Comparison of ENCODE assay signal across 29 cellular contexts in genomic region chr12:124835652-124836410, GRCh38. TPM values are rescaled to one million over a fixed set of nuclear protein-coding genes. Genes with fewer than 3 reads are reported as not detected.
DNase-seq lines count a peak whose midpoint lies in the region; ATAC-seq and TF ChIP-seq lines count a peak whose summit lies in the region.
"Had no signal": no experiment of that assay in that cellular context is flagged by ENCODE, and none has a peak within 500 bp of the region (broad histone marks: within the 10 kb centered on the region; RNA-seq: fewer than 3 reads in every experiment).

No MANE protein-coding gene starts in this region.

- POLR2A ChIA-PET in Panc1 (lab: Charles Lee) (interaction anchor here (0.6 kb wide), 1 partner anchor 13 kb away, joined by 3 read pairs; no protein-coding TSS in a partner anchor), A673 (lab: Charles Lee; ENCODE audit: low non-redundant PET) (no interaction called here)

- H2BK5ac ChIP-seq in mesenchymal stem cell (ENCODE audit: low read depth, low read length, poor library complexity, severe bottlenecking): no peak overlapping the region

- H2AK5ac ChIP-seq in mesenchymal stem cell (ENCODE audit: low read length, severe bottlenecking): peak overlapping the region; percentile 39

- peak overlapping the region in 1 of 2 experiments; percentile 23 for H3K14ac ChIP-seq in mesenchymal stem cell (ENCODE audit: low read length in 2 of 2)

- no peak overlapping the region for H3K4me3 Mint-ChIP-seq in stimulated activated memory B cell treated with anti-CD40 and anti-IgM and Interleukin-4, amounts not matched to agents 10 μg/mL and 1 μg/mL and 100 μg/mL, for 72 hours
- H3K4me3 Mint-ChIP-seq: activated CD4-positive, alpha-beta memory T cell treated with anti-CD3 and anti-CD28 coated beads, Interleukin-2, amount 10 ng/mL, durations not matched to agents 7 days and 5 days; activated naive CD8-positive, alpha-beta T cell treated with anti-CD3 and anti-CD28 coated beads, Interleukin-2, amount 10 ng/mL, durations not matched to agents 7 days and 5 days; mesothelial cell of epicardium; naive thymus-derived CD8-positive, alpha-beta T cell had no signal

- H2BK120ac ChIP-seq in mesenchymal stem cell (ENCODE audit: low read depth, low read length): no peak overlapping the region

- no peak overlapping the region for H2AFZ ChIP-seq in mesenchymal stem cell (ENCODE audit: low read depth, low read length)

- H3K36me3 ChIP-seq in Panc1 (ENCODE audit: control insufficient read depth, insufficient read depth, low read length): no peaks in the 10 kb centered on the region
- peaks cover 0 to 5% of the 10 kb centered on the region in 2 experiments for H3K36me3 ChIP-seq in mesenchymal stem cell (ENCODE audit: control insufficient read depth in 1 of 2, insufficient read depth in 2 of 2, low read depth in 1 of 2, low read length in 2 of 2)
- H3K36me3 ChIP-seq in A673 (ENCODE audit: insufficient read depth, low read length, poor library complexity, severe bottlenecking): no peaks in the 10 kb centered on the region
- H3K36me3 ChIP-seq: gastrocnemius medialis, left ventricle myocardium inferior, ovary, spleen, vagina had no signal

- in situ Hi-C loops in Panc1 (cut with HindIII; ENCODE audit: low pct_unique_long_range_greater_than_20kb, low sequenced_read_pairs): no loop called here

- H3K9me3 ChIP-seq in Panc1 (ENCODE audit: control insufficient read depth, insufficient read depth, low read depth, low read length): no peaks in the 10 kb centered on the region
- no peaks in the 10 kb centered on the region for H3K9me3 ChIP-seq in mesenchymal stem cell (ENCODE audit: control insufficient read depth, low read length)
- no peaks in the 10 kb centered on the region for H3K9me3 ChIP-seq in A673 (ENCODE audit: low read depth, low read length, poor library complexity, severe bottlenecking)
- H3K9me3 ChIP-seq: gastrocnemius medialis, left ventricle myocardium inferior, ovary, spleen, testis, vagina had no signal

- peak; percentile 62 for DNase-seq in EL
- no peak for DNase-seq in Panc1 (ENCODE audit: low read depth, low spot score)
- DNase-seq in dorsolateral prefrontal cortex: peak in 1 of 10 donors; percentile 56
- DNase-seq in mesenchymal stem cell: no peak
- no peak for DNase-seq in NK-92 treated with Interleukin-12 subunit alpha and Interleukin-12 subunit beta, amount 100 ng/mL, for 24 hours (lab: John Stamatoyannopoulos, UW)
- no peak for DNase-seq in MV-4-11 (lab: John Stamatoyannopoulos, UW)
- DNase-seq in A673 (ENCODE audit: low spot score): no peak
- DNase-seq: activated CD4-positive, alpha-beta memory T cell treated with anti-CD3 and anti-CD28 coated beads, Interleukin-2, amount 10 ng/mL, durations not matched to agents 7 days and 5 days; activated CD4-positive, CD25-positive, alpha-beta regulatory T cell treated with anti-CD3 and anti-CD28 coated beads, Interleukin-2, amount 50 U/mL, for 72 hours; activated naive CD8-positive, alpha-beta T cell treated with anti-CD3 and anti-CD28 coated beads, Interleukin-2, amount 10 ng/mL, durations not matched to agents 7 days and 5 days; Calu3; cerebellar nuclear complex; HCEC 1CT; hippocampal formation; left ventricle myocardium inferior; naive thymus-derived CD8-positive, alpha-beta T cell; NCI-H187; NCI-H748 treated with DMSO at 0.1 percent for 48 hours; ovary; spleen; stimulated activated CD4-positive, alpha-beta T cell treated with anti-CD3 and anti-CD28 coated beads, Interleukin-4, amount 100 ng/mL, for 24 hours; stimulated activated naive CD4-positive, alpha-beta T cell treated with Interleukin-2 at 50 U/mL for 16 hours had no signal

- H3K9me3 Mint-ChIP-seq in stimulated activated memory B cell treated with anti-CD40 and anti-IgM and Interleukin-4, amounts not matched to agents 10 μg/mL and 1 μg/mL and 100 μg/mL, for 72 hours: no peaks in the 10 kb centered on the region
- H3K9me3 Mint-ChIP-seq: activated CD4-positive, alpha-beta memory T cell treated with anti-CD3 and anti-CD28 coated beads, Interleukin-2, amount 10 ng/mL, durations not matched to agents 7 days and 5 days; activated naive CD8-positive, alpha-beta T cell treated with anti-CD3 and anti-CD28 coated beads, Interleukin-2, amount 10 ng/mL, durations not matched to agents 7 days and 5 days; mesothelial cell of epicardium; naive thymus-derived CD8-positive, alpha-beta T cell had no signal

- peak overlapping the region; percentile 56 for H4K8ac ChIP-seq in mesenchymal stem cell (ENCODE audit: low read length)

- H2BK15ac ChIP-seq in mesenchymal stem cell (ENCODE audit: low read depth, poor library complexity, severe bottlenecking): no peak overlapping the region

- ATAC-seq in Panc1: no peak
- ATAC-seq in stimulated activated memory B cell treated with anti-CD40 and anti-IgM and Interleukin-4, amounts not matched to agents 10 μg/mL and 1 μg/mL and 100 μg/mL, for 72 hours: no peak
- ATAC-seq: esophagus mucosa; gastrocnemius medialis; naive thymus-derived CD8-positive, alpha-beta T cell had no signal

- peaks cover 6% of the 10 kb centered on the region for H3K4me1 Mint-ChIP-seq in stimulated activated memory B cell treated with anti-CD40 and anti-IgM and Interleukin-4, amounts not matched to agents 10 μg/mL and 1 μg/mL and 100 μg/mL, for 72 hours
- H3K4me1 Mint-ChIP-seq: activated CD4-positive, alpha-beta memory T cell treated with anti-CD3 and anti-CD28 coated beads, Interleukin-2, amount 10 ng/mL, durations not matched to agents 7 days and 5 days had no signal

- CTCF ChIA-PET in Panc1 (lab: Charles Lee) (no interaction called here), A673 (lab: Charles Lee) (no interaction called here)

- H3K27ac ChIP-seq in Panc1 (ENCODE audit: low read length) (peak overlapping the region; percentile 64), dorsolateral prefrontal cortex (peak overlapping the region in 35 of 59 donors; percentile 3 to 93 (median 44)), mesenchymal stem cell (ENCODE audit: low read length, poor library complexity, severe bottlenecking) (no peak overlapping the region), A673 (ENCODE audit: low read depth, low read length, poor library complexity, severe bottlenecking) (no peak overlapping the region)
- H3K27ac ChIP-seq: BLaER1, spleen, vagina had no signal

- 91% methylated on average over 17 of the region's 17 CpGs for WGBS in mesenchymal stem cell

- peaks cover 12% of the 10 kb centered on the region for H3K79me1 ChIP-seq in mesenchymal stem cell (replicated peaks; ENCODE audit: low read length, poor library complexity, severe bottlenecking)

- peak overlapping the region in 1 of 2 experiments; percentile 43 for H2BK12ac ChIP-seq in mesenchymal stem cell (ENCODE audit: low read length in 2 of 2)

- TF ChIP-seq CTCF in Panc1 (IDR thresholded peaks at IDR 0.05) (no peak), dorsolateral prefrontal cortex (IDR thresholded peaks at IDR 0.05 in 54 of 56, conservative IDR thresholded peaks at IDR 0.05 in 2 of 56; ENCODE audit: low read depth in 1 of 56, partially characterized antibody in 56 of 56) (no peak), A673 (conservative IDR thresholded peaks at IDR 0.05; ENCODE audit: low read depth, low read length) (no peak)

- peaks cover 10% of the 10 kb centered on the region for H3K36me3 Mint-ChIP-seq in stimulated activated memory B cell treated with anti-CD40 and anti-IgM and Interleukin-4, amounts not matched to agents 10 μg/mL and 1 μg/mL and 100 μg/mL, for 72 hours
- H3K36me3 Mint-ChIP-seq: mesothelial cell of epicardium; naive thymus-derived CD8-positive, alpha-beta T cell had no signal

- no peaks in the 10 kb centered on the region for H3K27me3 ChIP-seq in Panc1 (ENCODE audit: control insufficient read depth, insufficient read depth, low read length)
- H3K27me3 ChIP-seq in dorsolateral prefrontal cortex: no peaks in the 10 kb centered on the region
- H3K27me3 ChIP-seq in mesenchymal stem cell (ENCODE audit: control insufficient read depth in 1 of 2, insufficient read depth in 1 of 2, low read length in 2 of 2): no peaks in the 10 kb centered on the region
- H3K27me3 ChIP-seq in A673 (replicated peaks; ENCODE audit: insufficient read depth, low read depth, low read length, poor library complexity): no peaks in the 10 kb centered on the region
- H3K27me3 ChIP-seq: BLaER1, gastrocnemius medialis, ovary, spleen, testis, vagina had no signal

- H3K4ac ChIP-seq in mesenchymal stem cell (ENCODE audit: low read depth in 1 of 2, low read length in 2 of 2): peak overlapping the region in 1 of 2 experiments; percentile 12

- no peak overlapping the region for H3K9ac ChIP-seq in mesenchymal stem cell (ENCODE audit: low read length)
- H3K9ac ChIP-seq: BLaER1 had no signal

- H3K4me1 ChIP-seq in Panc1 (ENCODE audit: control insufficient read depth, insufficient read depth, low read length) (peaks cover 53% of the 10 kb centered on the region), mesenchymal stem cell (ENCODE audit: control insufficient read depth, insufficient read depth, low read depth, low read length) (peaks cover 28% of the 10 kb centered on the region), A673 (ENCODE audit: insufficient read depth, low read length, poor library complexity, severe bottlenecking) (no peaks in the 10 kb centered on the region)

- intact Hi-C loops in Panc1 (cut with micrococcal nuclease; ENCODE audit: unreplicated experiment): no loop called here
- intact Hi-C loops in dorsolateral prefrontal cortex (cut with DNase I): no loop called here
- intact Hi-C loops in A673 (cut with micrococcal nuclease; ENCODE audit: unreplicated experiment): no loop called here

- H3K18ac ChIP-seq in mesenchymal stem cell (ENCODE audit: low read depth in 1 of 2, low read length in 2 of 2): no peak overlapping the region

- no peak overlapping the region for H3K4me2 ChIP-seq in mesenchymal stem cell (ENCODE audit: low read length, poor library complexity, severe bottlenecking)
- H3K4me2 ChIP-seq: BLaER1 had no signal

- H4K91ac ChIP-seq in mesenchymal stem cell (ENCODE audit: low read length): no peak overlapping the region

- BruUV-seq in Panc1 (replicated peaks; lab: Mats Ljungman, UMichigan) (no TSS peak), A673 (replicated peaks; lab: Mats Ljungman, UMichigan) (no TSS peak)

- H3K4me3 ChIP-seq in Panc1 (ENCODE audit: low read depth in 2 of 2, low read length in 2 of 2): no peak overlapping the region
- no peak overlapping the region for H3K4me3 ChIP-seq in dorsolateral prefrontal cortex
- no peak overlapping the region for H3K4me3 ChIP-seq in mesenchymal stem cell (ENCODE audit: insufficient read depth in 1 of 2, low read depth in 1 of 2, low read length in 2 of 2)
- no peak overlapping the region for H3K4me3 ChIP-seq in A673 (ENCODE audit: low read depth, low read length, poor library complexity, severe bottlenecking)
- H3K4me3 ChIP-seq: BLaER1, gastrocnemius medialis, left ventricle myocardium inferior, ovary, spleen, testis, vagina had no signal

- no peak overlapping the region for H3K27ac Mint-ChIP-seq in stimulated activated memory B cell treated with anti-CD40 and anti-IgM and Interleukin-4, amounts not matched to agents 10 μg/mL and 1 μg/mL and 100 μg/mL, for 72 hours
- H3K27ac Mint-ChIP-seq: activated CD4-positive, alpha-beta memory T cell treated with anti-CD3 and anti-CD28 coated beads, Interleukin-2, amount 10 ng/mL, durations not matched to agents 7 days and 5 days; activated naive CD8-positive, alpha-beta T cell treated with anti-CD3 and anti-CD28 coated beads, Interleukin-2, amount 10 ng/mL, durations not matched to agents 7 days and 5 days; mesothelial cell of epicardium had no signal

- H3K23ac ChIP-seq in mesenchymal stem cell (ENCODE audit: low read length in 2 of 2): no peak overlapping the region

- no peaks in the 10 kb centered on the region for H3K27me3 Mint-ChIP-seq in stimulated activated memory B cell treated with anti-CD40 and anti-IgM and Interleukin-4, amounts not matched to agents 10 μg/mL and 1 μg/mL and 100 μg/mL, for 72 hours
- H3K27me3 Mint-ChIP-seq: activated CD4-positive, alpha-beta memory T cell treated with anti-CD3 and anti-CD28 coated beads, Interleukin-2, amount 10 ng/mL, durations not matched to agents 7 days and 5 days; activated naive CD8-positive, alpha-beta T cell treated with anti-CD3 and anti-CD28 coated beads, Interleukin-2, amount 10 ng/mL, durations not matched to agents 7 days and 5 days; naive thymus-derived CD8-positive, alpha-beta T cell had no signal

RNA-seq across cellular contexts. Expression of gene SCARB1, which starts 27.8 kb away (rescaled TPM):
- total RNA-seq in Panc1 (2021; ENCODE audit: unreplicated experiment) (359 TPM), dorsolateral prefrontal cortex (100 to 1,000 TPM in 1 of 120 experiments, 10 to 100 TPM in 119; 33.4 to 110 (median 54.7) TPM), A673 (2021) (61.5 and 74.6 TPM in 2 replicates)
- 1,007 TPM for polyA plus RNA-seq in Panc1 (2012; ENCODE audit: insufficient read length)
- 69.1 TPM for polyA plus RNA-seq in mesenchymal stem cell (2013, experiment 1 of 2)
- polyA plus RNA-seq in mesenchymal stem cell (2013, experiment 2 of 2): 62.0 TPM

Comparison
In these comparisons a context has a peak if more than half of its experiments do, and no peak if none do; other contexts are left out.
1. H3K27ac ChIP-seq: peak in Panc1 (single experiment) and dorsolateral prefrontal cortex (35 of 59); none in mesenchymal stem cell (single experiment) and A673 (single experiment).